Comparison of ENCODE assay signal across 1 cellular context in genomic region chr1:45122724-45123123, GRCh38.
TF ChIP-seq lines count a peak whose summit lies in the region.

No MANE protein-coding gene starts in this region.

TF ChIP-seq in GM23338, 12 proteins besides CTCF, POLR2A, EP300 and RAD21 (continued from another document):
- TF ChIP-seq, protein P1, sequence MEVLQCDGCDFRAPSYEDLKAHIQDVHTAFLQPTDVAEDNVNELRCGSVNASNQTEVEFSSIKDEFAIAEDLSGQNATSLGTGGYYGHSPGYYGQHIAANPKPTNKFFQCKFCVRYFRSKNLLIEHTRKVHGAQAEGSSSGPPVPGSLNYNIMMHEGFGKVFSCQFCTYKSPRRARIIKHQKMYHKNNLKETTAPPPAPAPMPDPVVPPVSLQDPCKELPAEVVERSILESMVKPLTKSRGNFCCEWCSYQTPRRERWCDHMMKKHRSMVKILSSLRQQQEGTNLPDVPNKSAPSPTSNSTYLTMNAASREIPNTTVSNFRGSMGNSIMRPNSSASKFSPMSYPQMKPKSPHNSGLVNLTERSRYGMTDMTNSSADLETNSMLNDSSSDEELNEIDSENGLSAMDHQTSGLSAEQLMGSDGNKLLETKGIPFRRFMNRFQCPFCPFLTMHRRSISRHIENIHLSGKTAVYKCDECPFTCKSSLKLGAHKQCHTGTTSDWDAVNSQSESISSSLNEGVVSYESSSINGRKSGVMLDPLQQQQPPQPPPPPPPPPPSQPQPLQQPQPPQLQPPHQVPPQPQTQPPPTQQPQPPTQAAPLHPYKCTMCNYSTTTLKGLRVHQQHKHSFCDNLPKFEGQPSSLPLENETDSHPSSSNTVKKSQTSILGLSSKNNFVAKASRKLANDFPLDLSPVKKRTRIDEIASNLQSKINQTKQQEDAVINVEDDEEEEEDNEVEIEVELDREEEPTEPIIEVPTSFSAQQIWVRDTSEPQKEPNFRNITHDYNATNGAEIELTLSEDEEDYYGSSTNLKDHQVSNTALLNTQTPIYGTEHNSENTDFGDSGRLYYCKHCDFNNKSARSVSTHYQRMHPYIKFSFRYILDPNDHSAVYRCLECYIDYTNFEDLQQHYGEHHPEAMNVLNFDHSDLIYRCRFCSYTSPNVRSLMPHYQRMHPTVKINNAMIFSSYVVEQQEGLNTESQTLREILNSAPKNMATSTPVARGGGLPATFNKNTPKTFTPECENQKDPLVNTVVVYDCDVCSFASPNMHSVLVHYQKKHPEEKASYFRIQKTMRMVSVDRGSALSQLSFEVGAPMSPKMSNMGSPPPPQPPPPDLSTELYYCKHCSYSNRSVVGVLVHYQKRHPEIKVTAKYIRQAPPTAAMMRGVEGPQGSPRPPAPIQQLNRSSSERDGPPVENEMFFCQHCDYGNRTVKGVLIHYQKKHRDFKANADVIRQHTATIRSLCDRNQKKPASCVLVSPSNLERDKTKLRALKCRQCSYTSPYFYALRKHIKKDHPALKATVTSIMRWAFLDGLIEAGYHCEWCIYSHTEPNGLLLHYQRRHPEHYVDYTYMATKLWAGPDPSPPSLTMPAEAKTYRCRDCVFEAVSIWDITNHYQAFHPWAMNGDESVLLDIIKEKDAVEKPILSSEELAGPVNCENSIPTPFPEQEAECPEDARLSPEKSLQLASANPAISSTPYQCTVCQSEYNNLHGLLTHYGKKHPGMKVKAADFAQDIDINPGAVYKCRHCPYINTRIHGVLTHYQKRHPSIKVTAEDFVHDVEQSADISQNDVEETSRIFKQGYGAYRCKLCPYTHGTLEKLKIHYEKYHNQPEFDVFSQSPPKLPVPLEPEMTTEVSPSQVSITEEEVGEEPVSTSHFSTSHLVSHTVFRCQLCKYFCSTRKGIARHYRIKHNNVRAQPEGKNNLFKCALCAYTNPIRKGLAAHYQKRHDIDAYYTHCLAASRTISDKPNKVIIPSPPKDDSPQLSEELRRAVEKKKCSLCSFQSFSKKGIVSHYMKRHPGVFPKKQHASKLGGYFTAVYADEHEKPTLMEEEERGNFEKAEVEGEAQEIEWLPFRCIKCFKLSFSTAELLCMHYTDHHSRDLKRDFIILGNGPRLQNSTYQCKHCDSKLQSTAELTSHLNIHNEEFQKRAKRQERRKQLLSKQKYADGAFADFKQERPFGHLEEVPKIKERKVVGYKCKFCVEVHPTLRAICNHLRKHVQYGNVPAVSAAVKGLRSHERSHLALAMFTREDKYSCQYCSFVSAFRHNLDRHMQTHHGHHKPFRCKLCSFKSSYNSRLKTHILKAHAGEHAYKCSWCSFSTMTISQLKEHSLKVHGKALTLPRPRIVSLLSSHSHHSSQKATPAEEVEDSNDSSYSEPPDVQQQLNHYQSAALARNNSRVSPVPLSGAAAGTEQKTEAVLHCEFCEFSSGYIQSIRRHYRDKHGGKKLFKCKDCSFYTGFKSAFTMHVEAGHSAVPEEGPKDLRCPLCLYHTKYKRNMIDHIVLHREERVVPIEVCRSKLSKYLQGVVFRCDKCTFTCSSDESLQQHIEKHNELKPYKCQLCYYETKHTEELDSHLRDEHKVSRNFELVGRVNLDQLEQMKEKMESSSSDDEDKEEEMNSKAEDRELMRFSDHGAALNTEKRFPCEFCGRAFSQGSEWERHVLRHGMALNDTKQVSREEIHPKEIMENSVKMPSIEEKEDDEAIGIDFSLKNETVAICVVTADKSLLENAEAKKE (CRISPR knock-in tag; IDR thresholded peaks at IDR 0.05), result no peak
- TF ChIP-seq JUNB (IDR thresholded peaks at IDR 0.05; ENCODE audit: unreplicated experiment) (no peak), ZNF331 (CRISPR knock-in tag; IDR thresholded peaks at IDR 0.05; ENCODE audit: low read depth) (no peak)
- TF ChIP-seq, protein P2, sequence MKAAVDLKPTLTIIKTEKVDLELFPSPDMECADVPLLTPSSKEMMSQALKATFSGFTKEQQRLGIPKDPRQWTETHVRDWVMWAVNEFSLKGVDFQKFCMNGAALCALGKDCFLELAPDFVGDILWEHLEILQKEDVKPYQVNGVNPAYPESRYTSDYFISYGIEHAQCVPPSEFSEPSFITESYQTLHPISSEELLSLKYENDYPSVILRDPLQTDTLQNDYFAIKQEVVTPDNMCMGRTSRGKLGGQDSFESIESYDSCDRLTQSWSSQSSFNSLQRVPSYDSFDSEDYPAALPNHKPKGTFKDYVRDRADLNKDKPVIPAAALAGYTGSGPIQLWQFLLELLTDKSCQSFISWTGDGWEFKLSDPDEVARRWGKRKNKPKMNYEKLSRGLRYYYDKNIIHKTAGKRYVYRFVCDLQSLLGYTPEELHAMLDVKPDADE (IDR thresholded peaks at IDR 0.05), result no peak
